Comparison of ENCODE assay signal across 26 cellular contexts in genomic region chr4:6046526-6047129, GRCh38. TPM values are rescaled to one million over a fixed set of nuclear protein-coding genes. Genes with fewer than 3 reads are reported as not detected.
"Had no signal": no experiment of that assay in that cellular context is flagged by ENCODE, and none has a peak within 500 bp of the region (broad histone marks: within the 10 kb centered on the region; RNA-seq: fewer than 3 reads in every experiment).

No MANE protein-coding gene starts in this region.

- H3K9me3 ChIP-seq: esophagus muscularis mucosa, gastroesophageal sphincter, heart left ventricle, left ventricle myocardium inferior, lower lobe of right lung, mucosa of descending colon had no signal

- H2AFZ ChIP-seq: hepatocyte had no signal

- DNase-seq: dermis blood vessel endothelial cell; dorsolateral prefrontal cortex; effector CD4-positive, alpha-beta T cell; effector memory CD4-positive, alpha-beta T cell; foreskin keratinocyte; heart left ventricle; hypothalamus; immature natural killer cell; kidney; kidney glomerular epithelial cell; left colon; left ventricle myocardium inferior; lower lobe of right lung; mesenchymal stem cell; mucosa of descending colon; naive B cell had no signal

- ATAC-seq: foreskin keratinocyte, gastroesophageal sphincter, heart left ventricle, left colon, left lobe of liver, lower lobe of right lung, mucosa of descending colon had no signal

- H3K36me3 ChIP-seq: esophagus muscularis mucosa, gastroesophageal sphincter, heart left ventricle, left ventricle myocardium inferior, lower lobe of right lung had no signal

- H3K27ac ChIP-seq: coronary artery, dorsolateral prefrontal cortex, esophagus muscularis mucosa, foreskin keratinocyte, gastroesophageal sphincter, heart left ventricle, hepatocyte, left ventricle myocardium inferior, lower lobe of right lung had no signal

- H3K79me2 ChIP-seq: hepatocyte had no signal

- H3K4me3 ChIP-seq: coronary artery, dorsolateral prefrontal cortex, esophagus muscularis mucosa, gastroesophageal sphincter, heart left ventricle, hepatocyte, left ventricle myocardium inferior, lower lobe of right lung, mucosa of descending colon had no signal

- H3K4me1 ChIP-seq: esophagus muscularis mucosa, foreskin keratinocyte, gastroesophageal sphincter, heart left ventricle, left ventricle myocardium inferior, lower lobe of right lung had no signal

- H3K27me3 ChIP-seq: foreskin keratinocyte had no signal

- H3K4me2 ChIP-seq: hepatocyte had no signal

RNA-seq across cellular contexts. Expression of gene C4orf50, which starts 28.4 kb away (rescaled TPM):
- total RNA-seq: endothelial cell of umbilical vein, epithelial cell of proximal tubule, fibroblast of lung, fibroblast of villous mesenchyme, foreskin keratinocyte, hepatocyte, left lobe of liver, left ventricle myocardium inferior, mesenteric fat pad had no signal
